In genomic region chr3:70984756-70985155, GRCh38 we compare ENCODE assay signal across 15 cellular contexts.
DNase-seq lines count a peak whose midpoint lies in the region; ATAC-seq, FAIRE-seq and TF ChIP-seq lines count a peak whose summit lies in the region.
"Had no signal": no experiment of that assay in that cellular context is flagged by ENCODE, and none has a peak within 500 bp of the region (broad histone marks: within the 10 kb centered on the region; RNA-seq: fewer than 3 reads in every experiment).

No MANE protein-coding gene starts in this region.

- H3K27ac ChIP-seq in GM23248 = peak overlapping the region; percentile 99
- peak overlapping the region; percentile 1 to 78 for H3K27ac ChIP-seq in ovary
- H3K27ac ChIP-seq: BLaER1, lower lobe of right lung had no signal

- peaks cover 52% of the 10 kb centered on the region for H3K36me3 Mint-ChIP-seq in effector memory CD8-positive, alpha-beta T cell (ENCODE audit: insufficient read depth)

- no peak for ATAC-seq in effector memory CD8-positive, alpha-beta T cell (replicated peaks)
- no peak for ATAC-seq in HG03378 (IDR thresholded peaks at IDR 0.05; ENCODE audit: unreplicated experiment)
- ATAC-seq in GM19351 (IDR thresholded peaks at IDR 0.05; ENCODE audit: unreplicated experiment) = no peak
- no peak for ATAC-seq in GM21447 (IDR thresholded peaks at IDR 0.05; ENCODE audit: unreplicated experiment)
- ATAC-seq: esophagus mucosa, lower lobe of right lung had no signal

- H3K4me3 ChIP-seq in AG10803 (ENCODE audit: low read length) (no peak overlapping the region), GM23248 (no peak overlapping the region), ovary (no peak overlapping the region)
- H3K4me3 ChIP-seq: BLaER1, coronary artery, lower lobe of right lung had no signal

- WGBS in GM23248 (ENCODE audit: low coverage in 1 of 2, low lambda C conversion rate in 2 of 2, missing lambda C conversion rate in 2 of 2), 2 experiments = 9 to 16% methylated on average over 6 of the region's 6 CpGs
- 81 to 85% (median 84%) methylated on average over 6 of the region's 6 CpGs for WGBS in ovary, 3 donors

- intact Hi-C loops in ovary (cut with DNase I) = loop anchor here in 2 of 4 donors (10.0 kb wide), 1 partner anchor 80 kb away; no protein-coding TSS in a partner anchor

- H4K20me1 ChIP-seq in GM23248 (ENCODE audit: insufficient read depth) = no peaks in the 10 kb centered on the region
- H4K20me1 ChIP-seq: BLaER1 had no signal

- no peaks in the 10 kb centered on the region for H3K9me2 ChIP-seq in GM23248 (ENCODE audit: insufficient read depth)

- peaks cover 45% of the 10 kb centered on the region for H3K79me2 ChIP-seq in GM23248 (ENCODE audit: insufficient read depth)

- H3K4me1 Mint-ChIP-seq in effector memory CD8-positive, alpha-beta T cell (ENCODE audit: low read depth in 2 of 2) = peaks cover 29 to 50% of the 10 kb centered on the region in 2 donors

- H3K27me3 Mint-ChIP-seq in effector memory CD8-positive, alpha-beta T cell = no peaks in the 10 kb centered on the region

- FAIRE-seq in GM12891 (lab: Jason Lieb, UNC) = no peak
- FAIRE-seq: GM12892 had no signal

- peak overlapping the region; percentile 51 for H3K4me2 ChIP-seq in GM23248 (ENCODE audit: unreplicated experiment)
- H3K4me2 ChIP-seq: BLaER1 had no signal

- no peak for TF ChIP-seq EP300 in ovary (IDR thresholded peaks at IDR 0.05)

- no peaks in the 10 kb centered on the region for H3K9me3 Mint-ChIP-seq in effector memory CD8-positive, alpha-beta T cell

- no peak for TF ChIP-seq CTCF in AG10803 (conservative IDR thresholded peaks at IDR 0.05; ENCODE audit: low read length)
- TF ChIP-seq CTCF in ovary (IDR thresholded peaks at IDR 0.05) = no peak

- DNase-seq in AG10803 (ENCODE audit: low read depth) (peak; percentile 57), GM23248 (peak; percentile 62), ovary (no peak), GM12891 (ENCODE audit: insufficient read length, low spot score) (no peak)
- no peak for DNase-seq in effector memory CD8-positive, alpha-beta T cell
- DNase-seq: lower lobe of right lung, MM.1S, NCI-H2107 had no signal

- TF ChIP-seq POLR2A in ovary (IDR thresholded peaks at IDR 0.05) (no peak), GM12891 (IDR thresholded peaks at IDR 0.05; ENCODE audit: low read depth, low read length) (no peak)

- H3K9me3 ChIP-seq in GM23248 (ENCODE audit: low read depth) = no peaks in the 10 kb centered on the region
- H3K9me3 ChIP-seq in ovary = no peaks in the 10 kb centered on the region
- H3K9me3 ChIP-seq: BLaER1, lower lobe of right lung had no signal

- H2AFZ ChIP-seq in GM23248 = peak overlapping the region; percentile 4; the same call in 1 of the 2 replicates

- H3K4me3 Mint-ChIP-seq in effector memory CD8-positive, alpha-beta T cell = no peak overlapping the region

- peaks cover 69% of the 10 kb centered on the region for H3F3A ChIP-seq in GM23248 (ENCODE audit: insufficient read depth)

- in situ Hi-C loops in GM23248 (cut with MboI) = no loop called here

- H3K27ac Mint-ChIP-seq in effector memory CD8-positive, alpha-beta T cell = peak overlapping the region; percentile 59 to 62

- H3K27me3 ChIP-seq in GM23248 (replicated peaks; ENCODE audit: insufficient read depth) (no peaks in the 10 kb centered on the region), ovary (no peaks in the 10 kb centered on the region)
- H3K27me3 ChIP-seq: BLaER1 had no signal

- peak overlapping the region; percentile 89 for H3K9ac ChIP-seq in GM23248
- H3K9ac ChIP-seq: BLaER1 had no signal

- peaks cover 23% of the 10 kb centered on the region for H3K36me3 ChIP-seq in GM23248 (ENCODE audit: low read depth)
- no peaks in the 10 kb centered on the region for H3K36me3 ChIP-seq in ovary

- H3K4me1 ChIP-seq in GM23248 (ENCODE audit: insufficient read depth) (peaks cover 72% of the 10 kb centered on the region), ovary (ENCODE audit: insufficient read depth) (peaks cover 18% of the 10 kb centered on the region)

TF ChIP-seq in GM12891, 5 proteins besides CTCF, POLR2A, EP300 and RAD21:
- TF ChIP-seq POU2F2 (IDR thresholded peaks at IDR 0.05; ENCODE audit: low read depth, low read length) = no peak
- TF ChIP-seq POLR2AphosphoS5 (IDR thresholded peaks at IDR 0.05; ENCODE audit: low read depth, low read length) = no peak
- TF ChIP-seq PAX5 (IDR thresholded peaks at IDR 0.05; ENCODE audit: insufficient read depth, low read length, severe bottlenecking) = no peak
- no peak for TF ChIP-seq TAF1 (IDR thresholded peaks at IDR 0.05; ENCODE audit: low read depth, low read length)
- no peak for TF ChIP-seq SPI1 (IDR thresholded peaks at IDR 0.05; ENCODE audit: low read depth, low read length)
TF ChIP-seq in GM12891: peak in this region for 0.

Comparison
In these comparisons a context has a peak if more than half of its experiments do, and no peak if none do; other contexts are left out.
1. DNase-seq: peak in AG10803 (single experiment) and GM23248 (single experiment); none in effector memory CD8-positive, alpha-beta T cell (0 of 3), ovary (0 of 5) and GM12891 (single experiment).